ENCODE assay signal across 8 cellular contexts in the genomic region with DNA sequence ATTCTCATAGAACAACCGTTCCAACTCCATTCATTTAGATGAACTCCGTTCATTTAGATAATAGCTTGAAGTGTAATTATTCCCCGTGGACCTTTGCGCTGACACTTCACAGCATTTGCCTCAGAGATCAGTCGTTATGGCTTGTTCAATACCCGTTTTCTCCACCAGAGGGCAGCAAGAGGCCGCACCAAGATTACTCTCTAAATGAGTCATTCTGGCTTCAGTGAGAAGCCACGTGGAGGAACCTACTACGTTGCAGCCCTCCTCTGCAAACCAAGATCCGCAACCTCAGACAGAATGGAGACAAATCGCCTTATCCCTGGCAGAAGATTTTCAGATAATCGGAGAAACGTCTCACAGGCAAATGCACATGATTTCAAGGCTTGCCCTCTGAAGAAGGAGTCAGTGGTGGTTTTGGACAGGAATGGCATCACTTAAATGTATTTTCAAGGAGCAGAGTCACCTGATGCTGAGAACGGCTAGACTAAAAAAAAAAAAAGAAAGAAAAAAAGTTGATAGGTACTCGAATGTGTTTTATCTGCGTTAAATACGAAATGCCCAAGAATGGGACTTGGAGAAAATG.
DNase-seq lines count a peak whose midpoint lies in the region; ATAC-seq, FAIRE-seq and TF ChIP-seq lines count a peak whose summit lies in the region.

No MANE protein-coding gene starts in this region.

- peak; percentile 94 for TF ChIP-seq CTCF in H9 (conservative IDR thresholded peaks at IDR 0.05)
- peak; percentile 89 to 95 (median 93) for TF ChIP-seq CTCF in pancreas (IDR thresholded peaks at IDR 0.05)
- peak; percentile 82 to 98 (median 92) for TF ChIP-seq CTCF in thyroid gland (IDR thresholded peaks at IDR 0.05)

- FAIRE-seq in pancreas (lab: Jason Lieb, UNC), result peak; percentile 74

- H4K20me1 ChIP-seq in H9 (ENCODE audit: control insufficient read depth, insufficient read depth, insufficient read length), result no peaks in the 10 kb centered on the region

- no peak for TF ChIP-seq POLR2A in thyroid gland (IDR thresholded peaks at IDR 0.05)

- peaks cover 12% of the 10 kb centered on the region for H3K27me3 Mint-ChIP-seq in H9 (ENCODE audit: low read depth)

- H3K79me2 ChIP-seq in H9 (ENCODE audit: insufficient read depth, low read length), result no peaks in the 10 kb centered on the region

- H3K36me3 ChIP-seq in pancreas (no peaks in the 10 kb centered on the region), thyroid gland (no peaks in the 10 kb centered on the region)

- H3K36me3 Mint-ChIP-seq in H9 (ENCODE audit: insufficient read depth in 1 of 3, low read depth in 3 of 3), result peaks cover 7 to 11% (median 8%) of the 10 kb centered on the region in 3 experiments

- H2BK12ac ChIP-seq in H9 (ENCODE audit: insufficient read length, low read depth, low read length), result no peak overlapping the region

- no peak overlapping the region for H2BK20ac ChIP-seq in H9 (ENCODE audit: low read depth, low read length, poor library complexity, severe bottlenecking)

- H3K9ac ChIP-seq in H9 (ENCODE audit: extremely low read depth, insufficient read length, low read length), result no peak overlapping the region

- H3K27ac ChIP-seq in H9 (ENCODE audit: insufficient read length, low read depth, low read length) (no peak overlapping the region), pancreas (no peak overlapping the region), thyroid gland (peak overlapping the region; percentile 19 to 67 (median 62))

- peak; percentile 90 to 100 (median 98) for ATAC-seq in pancreas

- H2BK120ac ChIP-seq in H9 (ENCODE audit: low read depth, low read length, poor library complexity, severe bottlenecking), result no peak overlapping the region

- no peak overlapping the region for H3K4ac ChIP-seq in H9 (ENCODE audit: low read depth, low read length)

- no peaks in the 10 kb centered on the region for H3K79me1 ChIP-seq in H9 (ENCODE audit: insufficient read depth, low read depth, low read length, poor library complexity, severe bottlenecking)

- intact Hi-C loops in pancreas (cut with DNase I) (loop anchor here in 2 of 3 donors (5.0 kb wide), 1 partner anchor 236 kb away; no protein-coding TSS in a partner anchor), thyroid gland (cut with DNase I) (loop anchor here (5.0 to 10.0 kb wide), 2 partner anchors 83 to 236 kb away; no protein-coding TSS in a partner anchor)

- H2AK5ac ChIP-seq in H9 (ENCODE audit: insufficient read length, low read length), result no peak overlapping the region

- no peak overlapping the region for H4K91ac ChIP-seq in H9 (ENCODE audit: insufficient read length, low read depth, low read length)

- H3K27me3 ChIP-seq in H9 (ENCODE audit: insufficient read depth, low read length), result no peaks in the 10 kb centered on the region
- H3K27me3 ChIP-seq in pancreas, result no peaks in the 10 kb centered on the region
- no peaks in the 10 kb centered on the region for H3K27me3 ChIP-seq in thyroid gland

- H3K4me1 Mint-ChIP-seq in H9, result peaks cover 0 to 3% of the 10 kb centered on the region in 2 experiments; a peak in 1 of 4 replicates

- H3K4me3 Mint-ChIP-seq in H9, result no peak overlapping the region

- no peak overlapping the region for H2BK5ac ChIP-seq in H9 (ENCODE audit: insufficient read length, low read length)

- DNase-seq in ELR (ENCODE audit: low read depth) (peak; percentile 85), H9 (peak; percentile 84), M059J (ENCODE audit: low read depth) (peak; percentile 78), SHP77 treated with DMSO at 0.1 percent for 48 hours (lab: John Stamatoyannopoulos, UW) (peak; percentile 45), germinal center (ENCODE audit: low spot score) (peak; percentile 77), pancreas (peak; percentile 53 to 85 (median 68)), thyroid gland (peak; percentile 86 to 87)
- peak; percentile 75 for DNase-seq in activated effector memory CD4-positive, alpha-beta T cell treated with Interleukin-2 at 50 U/mL for 16 hours

- no peak overlapping the region for H2BK15ac ChIP-seq in H9 (ENCODE audit: low read depth, low read length)

- H2AFZ ChIP-seq in H9 (ENCODE audit: low read length), result peak overlapping the region; percentile 63

- H4K5ac ChIP-seq in H9 (ENCODE audit: insufficient read length, low read depth, low read length), result no peak overlapping the region

- H3K4me3 ChIP-seq in pancreas, result no peak overlapping the region
- no peak overlapping the region for H3K4me3 ChIP-seq in thyroid gland (replicated peaks in 1 of 3)

- no peak overlapping the region for H4K8ac ChIP-seq in H9 (replicated peaks; ENCODE audit: insufficient read length, low read depth, low read length)

- no peak overlapping the region for H3T11ph ChIP-seq in H9 (ENCODE audit: low read length)

- no CpG with 5 or more reads among the region's 17 CpGs for WGBS in H9 (ENCODE audit: extremely low coverage, insufficient read length, low lambda C conversion rate)
- WGBS in pancreas, 2 donors, result 10 to 11% methylated on average over 17 of the region's 17 CpGs
- WGBS in thyroid gland, 2 donors, result 7% methylated on average over 17 of the region's 17 CpGs

- no peaks in the 10 kb centered on the region for H3K23me2 ChIP-seq in H9 (ENCODE audit: insufficient read length, low read depth, low read length, poor library complexity, severe bottlenecking)

- no peak overlapping the region for H3K14ac ChIP-seq in H9 (ENCODE audit: insufficient read depth, low read length)

- H3K4me2 ChIP-seq in H9 (ENCODE audit: insufficient read depth, insufficient read length, low read length), result no peak overlapping the region

- no peak overlapping the region for H3K23ac ChIP-seq in H9 (ENCODE audit: insufficient read length, low read depth, low read length)

- no peak overlapping the region for H3K27ac Mint-ChIP-seq in H9

- H3K4me1 ChIP-seq in H9 (ENCODE audit: insufficient read depth, low read length), result no peaks in the 10 kb centered on the region; the same call in 1 of the 2 replicates
- H3K4me1 ChIP-seq in pancreas, result no peaks in the 10 kb centered on the region
- H3K4me1 ChIP-seq in thyroid gland, result peaks cover 3 to 20% of the 10 kb centered on the region in 2 donors

- peaks cover 13 to 15% of the 10 kb centered on the region in 2 experiments for H3K9me3 Mint-ChIP-seq in H9

- H3K9me3 ChIP-seq in H9 (ENCODE audit: control insufficient read depth, low read depth, low read length) (no peaks in the 10 kb centered on the region), pancreas (no peaks in the 10 kb centered on the region), thyroid gland (no peaks in the 10 kb centered on the region)

- H3K56ac ChIP-seq in H9 (ENCODE audit: insufficient read length, low read depth, low read length), result no peak overlapping the region

- no peak overlapping the region for H3K18ac ChIP-seq in H9 (ENCODE audit: insufficient read length, low read depth, low read length)

Comparison
In these comparisons a context has a peak if more than half of its experiments do, and no peak if none do; other contexts are left out.
1. H3K27ac ChIP-seq: peak in thyroid gland (3 of 3); none in H9 (single experiment) and pancreas (0 of 4).
2. Peak in every context shown above with its lines, with median percentiles within 50 percentile points of each other: DNase-seq and CTCF ChIP-seq.